Comparison of ENCODE assay signal across 9 cellular contexts in genomic region chrX:71536285-71536684, GRCh38. TPM values are rescaled to one million over a fixed set of nuclear protein-coding genes. Genes with fewer than 3 reads are reported as not detected.
DNase-seq lines count a peak whose midpoint lies in the region; ATAC-seq, FAIRE-seq and TF ChIP-seq lines count a peak whose summit lies in the region.
"Had no signal": no experiment of that assay in that cellular context is flagged by ENCODE, and none has a peak within 500 bp of the region (broad histone marks: within the 10 kb centered on the region; RNA-seq: fewer than 3 reads in every experiment).

No MANE protein-coding gene starts in this region.

- peaks cover 37% of the 10 kb centered on the region for H3K4me1 Mint-ChIP-seq in T-helper 2 cell treated with Interferon-gamma antibody and Interleukin-4, amounts not matched to agents 5 μg/mL and 100 μg/mL, for 36 hours (ENCODE audit: low read depth)
- peaks cover 8 to 28% of the 10 kb centered on the region in 2 donors for H3K4me1 Mint-ChIP-seq in stimulated activated naive B cell treated with anti-CD40 and anti-IgM and Interleukin-4, amounts not matched to agents 10 μg/mL and 1 μg/mL and 100 μg/mL, for 72 hours

- H3K27me3 Mint-ChIP-seq in T-helper 2 cell treated with Interferon-gamma antibody and Interleukin-4, amounts not matched to agents 5 μg/mL and 100 μg/mL, for 36 hours (ENCODE audit: low read depth): no peaks in the 10 kb centered on the region
- H3K27me3 Mint-ChIP-seq in stimulated activated naive B cell treated with anti-CD40 and anti-IgM and Interleukin-4, amounts not matched to agents 10 μg/mL and 1 μg/mL and 100 μg/mL, for 72 hours: no peaks in the 10 kb centered on the region

- peak overlapping the region; percentile 71 for H3K27ac Mint-ChIP-seq in T-helper 2 cell treated with Interferon-gamma antibody and Interleukin-4, amounts not matched to agents 5 μg/mL and 100 μg/mL, for 36 hours
- peak overlapping the region; percentile 45 for H3K27ac Mint-ChIP-seq in stimulated activated naive B cell treated with anti-CD40 and anti-IgM and Interleukin-4, amounts not matched to agents 10 μg/mL and 1 μg/mL and 100 μg/mL, for 72 hours

- H3K4me3 ChIP-seq in fibroblast of mammary gland (ENCODE audit: control insufficient read depth, low read depth, low read length): peak overlapping the region; percentile 11
- peak overlapping the region in 2 of 4 donors; percentile 57 to 61 for H3K4me3 ChIP-seq in pancreas

- H3K4me1 ChIP-seq in pancreas: peaks cover 0 to 10% (median 0%) of the 10 kb centered on the region in 3 donors

- H3K27ac ChIP-seq in pancreas: peak overlapping the region in 1 of 4 donors; percentile 19

- no peaks in the 10 kb centered on the region for H3K9me3 ChIP-seq in pancreas

- peak; percentile 9 for DNase-seq in NCI-H510A treated with DMSO at 0.1 percent for 48 hours (lab: John Stamatoyannopoulos, UW)
- no peak for DNase-seq in NCI-H510A (lab: John Stamatoyannopoulos, UW)
- DNase-seq in T-helper 2 cell treated with Interferon-gamma antibody and Interleukin-4, amounts not matched to agents 5 μg/mL and 100 μg/mL, for 36 hours (ENCODE audit: low spot score): peak; percentile 39
- no peak for DNase-seq in fibroblast of mammary gland (ENCODE audit: low read depth)
- no peak for DNase-seq in stimulated activated naive B cell treated with anti-CD40 and anti-IgM and Interleukin-4, amounts not matched to agents 10 μg/mL and 1 μg/mL and 100 μg/mL, for 72 hours
- DNase-seq in hippocampal formation (lab: John Stamatoyannopoulos, UW): no peak
- no peak for DNase-seq in pancreas
- DNase-seq: COR-L47 had no signal

- TF ChIP-seq CTCF in fibroblast of mammary gland (conservative IDR thresholded peaks at IDR 0.05; ENCODE audit: control insufficient read depth, insufficient read depth, low read depth, low read length) (no peak), pancreas (IDR thresholded peaks at IDR 0.05) (no peak)

- no peaks in the 10 kb centered on the region for H3K9me3 Mint-ChIP-seq in T-helper 2 cell treated with Interferon-gamma antibody and Interleukin-4, amounts not matched to agents 5 μg/mL and 100 μg/mL, for 36 hours
- no peaks in the 10 kb centered on the region for H3K9me3 Mint-ChIP-seq in stimulated activated naive B cell treated with anti-CD40 and anti-IgM and Interleukin-4, amounts not matched to agents 10 μg/mL and 1 μg/mL and 100 μg/mL, for 72 hours

- H3K36me3 ChIP-seq in pancreas: no peaks in the 10 kb centered on the region

- WGBS in pancreas, 2 donors: 3 to 36% methylated on average over 5 of the region's 5 CpGs

- H3K27me3 ChIP-seq in pancreas: no peaks in the 10 kb centered on the region

- intact Hi-C loops in pancreas (cut with DNase I): no loop called here

- no peak for FAIRE-seq in pancreas (lab: Jason Lieb, UNC)

- peaks cover 49% of the 10 kb centered on the region for H3K36me3 Mint-ChIP-seq in T-helper 2 cell treated with Interferon-gamma antibody and Interleukin-4, amounts not matched to agents 5 μg/mL and 100 μg/mL, for 36 hours (ENCODE audit: low read depth)
- H3K36me3 Mint-ChIP-seq in stimulated activated naive B cell treated with anti-CD40 and anti-IgM and Interleukin-4, amounts not matched to agents 10 μg/mL and 1 μg/mL and 100 μg/mL, for 72 hours: peaks cover 16 to 26% of the 10 kb centered on the region in 2 donors

- ATAC-seq in stimulated activated naive B cell treated with anti-CD40 and anti-IgM and Interleukin-4, amounts not matched to agents 10 μg/mL and 1 μg/mL and 100 μg/mL, for 72 hours (replicated peaks): peak in 1 of 2 donors; percentile 6
- ATAC-seq in GM21367 (IDR thresholded peaks at IDR 0.05; ENCODE audit: unreplicated experiment): no peak
- ATAC-seq in pancreas: no peak

- peak overlapping the region; percentile 84 for H3K4me3 Mint-ChIP-seq in T-helper 2 cell treated with Interferon-gamma antibody and Interleukin-4, amounts not matched to agents 5 μg/mL and 100 μg/mL, for 36 hours
- peak overlapping the region; percentile 37 to 80 for H3K4me3 Mint-ChIP-seq in stimulated activated naive B cell treated with anti-CD40 and anti-IgM and Interleukin-4, amounts not matched to agents 10 μg/mL and 1 μg/mL and 100 μg/mL, for 72 hours

RNA-seq across cellular contexts. Expression of gene OGT, which starts 3.4 kb away (rescaled TPM):
- 100 to 1,000 TPM in 1 of 6 donors, 10 to 100 TPM in 5; 47.8 to 118 (median 69.4) TPM for total RNA-seq in pancreas
- 10 to 100 TPM; 84.2 to 87.9 TPM for polyA plus RNA-seq in pancreas

RNA-seq across cellular contexts. Expression of gene GCNA, which starts 42.0 kb away (rescaled TPM):
- 1 to 10 TPM in 2 of 6 donors, under 1 TPM in 4; 0.63 to 2.0 (median 0.89) TPM for total RNA-seq in pancreas
- polyA plus RNA-seq in pancreas: 1 to 10 TPM; 1.5 to 3.1 TPM

Comparison
In these comparisons a context has a peak if more than half of its experiments do, and no peak if none do; other contexts are left out.
1. DNase-seq: peak in NCI-H510A treated with DMSO at 0.1 percent for 48 hours (single experiment) and T-helper 2 cell treated with Interferon-gamma antibody and Interleukin-4, amounts not matched to agents 5 μg/mL and 100 μg/mL, for 36 hours (single experiment); none in NCI-H510A (single experiment), fibroblast of mammary gland (single experiment), stimulated activated naive B cell treated with anti-CD40 and anti-IgM and Interleukin-4, amounts not matched to agents 10 μg/mL and 1 μg/mL and 100 μg/mL, for 72 hours (single experiment), hippocampal formation (0 of 2) and pancreas (0 of 6).